1 cellular context compared by ENCODE assay signal in genomic region chr9:129570450-129571297, GRCh38.
TF ChIP-seq lines count a peak whose summit lies in the region.

No MANE protein-coding gene starts in this region.

TF ChIP-seq in HepG2, 621 proteins besides CTCF, POLR2A, EP300 and RAD21 (continued from another document and continues in another):
- TF ChIP-seq ZXDC (CRISPR knock-in tag; IDR thresholded peaks at IDR 0.05), result no peak
- no peak for TF ChIP-seq E2F2 (CRISPR knock-in tag; IDR thresholded peaks at IDR 0.05; ENCODE audit: borderline replicate concordance)
- no peak for TF ChIP-seq ZNF75D (CRISPR knock-in tag; IDR thresholded peaks at IDR 0.05; ENCODE audit: borderline replicate concordance)
- no peak; the same call in 1 of the 2 replicates for TF ChIP-seq MAZ (IDR thresholded peaks at IDR 0.05; ENCODE audit: borderline replicate concordance, low read depth, low read length)
- no peak for TF ChIP-seq MAZ (CRISPR knock-in tag; IDR thresholded peaks at IDR 0.05; ENCODE audit: low read depth)
- TF ChIP-seq ZNF609 (CRISPR knock-in tag; IDR thresholded peaks at IDR 0.05; ENCODE audit: borderline replicate concordance), result 0 out of 2 replicates have a peak, but pooled peaks have one; percentile 30
- peak; percentile 91 for TF ChIP-seq MAFG (CRISPR knock-in tag; IDR thresholded peaks at IDR 0.05)
- TF ChIP-seq ZNF782 (CRISPR knock-in tag; IDR thresholded peaks at IDR 0.05; ENCODE audit: borderline replicate concordance), result 0 out of 2 replicates have a peak, but pooled peaks have one; percentile 35
- no peak for TF ChIP-seq SAFB2 (CRISPR knock-in tag; IDR thresholded peaks at IDR 0.05; ENCODE audit: borderline replicate concordance, low read depth)
- TF ChIP-seq ZNF251 (CRISPR knock-in tag; IDR thresholded peaks at IDR 0.05), result no peak
- no peak; the same call in 1 of the 2 replicates for TF ChIP-seq CBX5 (CRISPR knock-in tag; IDR thresholded peaks at IDR 0.05; ENCODE audit: borderline replicate concordance)
- TF ChIP-seq ZSCAN12 (CRISPR knock-in tag; IDR thresholded peaks at IDR 0.05), result no peak
- TF ChIP-seq MYPOP (CRISPR knock-in tag; IDR thresholded peaks at IDR 0.05), result 0 out of 2 replicates have a peak, but pooled peaks have one; percentile 17
- 0 out of 2 replicates have a peak, but pooled peaks have one; percentile 4 for TF ChIP-seq ZFY (CRISPR knock-in tag; IDR thresholded peaks at IDR 0.05)
- TF ChIP-seq ZNF570 (CRISPR knock-in tag; IDR thresholded peaks at IDR 0.05; ENCODE audit: borderline replicate concordance), result 0 out of 2 replicates have a peak, but pooled peaks have one; percentile 61
- TF ChIP-seq MXD4 (CRISPR knock-in tag; IDR thresholded peaks at IDR 0.05), result no peak
- no peak for TF ChIP-seq CREM (IDR thresholded peaks at IDR 0.05)
- no peak for TF ChIP-seq CREM (CRISPR knock-in tag; IDR thresholded peaks at IDR 0.05)
- TF ChIP-seq ZNF674 (CRISPR knock-in tag; IDR thresholded peaks at IDR 0.05; ENCODE audit: low read depth), result no peak
- TF ChIP-seq PATZ1 (CRISPR knock-in tag; IDR thresholded peaks at IDR 0.05), result 0 out of 2 replicates have a peak, but pooled peaks have one; percentile 58
- no peak for TF ChIP-seq TFE3 (CRISPR knock-in tag; IDR thresholded peaks at IDR 0.05)
- TF ChIP-seq ELF3 (CRISPR knock-in tag; IDR thresholded peaks at IDR 0.05), result no peak
- TF ChIP-seq ZKSCAN8 (CRISPR knock-in tag; IDR thresholded peaks at IDR 0.05; ENCODE audit: borderline replicate concordance), result no peak
- TF ChIP-seq HOXA3 (CRISPR knock-in tag; IDR thresholded peaks at IDR 0.05), result peak; percentile 21; the same call in 1 of the 2 replicates
- no peak for TF ChIP-seq BHLHE40 (IDR thresholded peaks at IDR 0.05; ENCODE audit: low read length)
- TF ChIP-seq YEATS2 (CRISPR knock-in tag; IDR thresholded peaks at IDR 0.05; ENCODE audit: borderline replicate concordance), result no peak
- TF ChIP-seq TERF1 (CRISPR knock-in tag; IDR thresholded peaks at IDR 0.05), result no peak
- no peak for TF ChIP-seq MTF1 (CRISPR knock-in tag; IDR thresholded peaks at IDR 0.05)
- TF ChIP-seq ZNF790 (CRISPR knock-in tag; IDR thresholded peaks at IDR 0.05; ENCODE audit: borderline replicate concordance), result 0 out of 2 replicates have a peak, but pooled peaks have one; percentile 13
- no peak for TF ChIP-seq KAT8 (CRISPR knock-in tag; IDR thresholded peaks at IDR 0.05)
- TF ChIP-seq ZNF670 (CRISPR knock-in tag; IDR thresholded peaks at IDR 0.05; ENCODE audit: borderline replicate concordance), result no peak
- no peak for TF ChIP-seq DR1 (CRISPR knock-in tag; IDR thresholded peaks at IDR 0.05)
- TF ChIP-seq NR2F6 (IDR thresholded peaks at IDR 0.05), result no peak
- no peak; the same call in 1 of the 2 replicates for TF ChIP-seq NR2F6 (CRISPR knock-in tag; IDR thresholded peaks at IDR 0.05)
- no peak for TF ChIP-seq E2F1 (CRISPR knock-in tag; IDR thresholded peaks at IDR 0.05)
- no peak for TF ChIP-seq ZNF569 (CRISPR knock-in tag; IDR thresholded peaks at IDR 0.05; ENCODE audit: borderline replicate concordance)
- peak; percentile 50; the same call in 1 of the 2 replicates for TF ChIP-seq HDAC1 (CRISPR knock-in tag; IDR thresholded peaks at IDR 0.05)
- no peak for TF ChIP-seq ATRX (CRISPR knock-in tag; IDR thresholded peaks at IDR 0.05; ENCODE audit: borderline replicate concordance)
- no peak for TF ChIP-seq ZNF747 (CRISPR knock-in tag; IDR thresholded peaks at IDR 0.05; ENCODE audit: borderline replicate concordance)
- no peak for TF ChIP-seq TCF7L2 (IDR thresholded peaks at IDR 0.05; ENCODE audit: low read depth, low read length)
- TF ChIP-seq DNMT1 (CRISPR knock-in tag; IDR thresholded peaks at IDR 0.05), result no peak
- TF ChIP-seq FOXJ3 (CRISPR knock-in tag; IDR thresholded peaks at IDR 0.05; ENCODE audit: borderline replicate concordance), result no peak
- no peak for TF ChIP-seq BORCS8-MEF2B (CRISPR knock-in tag; IDR thresholded peaks at IDR 0.05)
- peak; percentile 94 for TF ChIP-seq NFE2 (CRISPR knock-in tag; IDR thresholded peaks at IDR 0.05)
- TF ChIP-seq ZFP90 (CRISPR knock-in tag; IDR thresholded peaks at IDR 0.05; ENCODE audit: borderline replicate concordance), result no peak
- TF ChIP-seq SRF (IDR thresholded peaks at IDR 0.05; ENCODE audit: low read depth, low read length), result no peak
- TF ChIP-seq PLRG1 (conservative IDR thresholded peaks at IDR 0.05), result no peak
- TF ChIP-seq ZNF235 (CRISPR knock-in tag; IDR thresholded peaks at IDR 0.05; ENCODE audit: borderline replicate concordance), result no peak
- TF ChIP-seq GMEB2 (CRISPR knock-in tag; IDR thresholded peaks at IDR 0.05; ENCODE audit: low read depth), result no peak
- no peak for TF ChIP-seq ZNF83 (CRISPR knock-in tag; IDR thresholded peaks at IDR 0.05; ENCODE audit: borderline replicate concordance)
